ENCODE assay signal across 9 cellular contexts in genomic region chr1:220908757-220909156, GRCh38. TPM values are rescaled to one million over a fixed set of nuclear protein-coding genes. Genes with fewer than 3 reads are reported as not detected.
DNase-seq lines count a peak whose midpoint lies in the region; ATAC-seq and TF ChIP-seq lines count a peak whose summit lies in the region.
"Had no signal": no experiment of that assay in that cellular context is flagged by ENCODE, and none has a peak within 500 bp of the region (broad histone marks: within the 10 kb centered on the region; RNA-seq: fewer than 3 reads in every experiment).

No MANE protein-coding gene starts in this region.

- TF ChIP-seq CTCF in HFFc6 (IDR thresholded peaks at IDR 0.05), result peak; percentile 75
- peak; percentile 64 for TF ChIP-seq CTCF in WERI-Rb-1 (IDR thresholded peaks at IDR 0.05; ENCODE audit: low read depth, low read length)
- peak; percentile 33 for TF ChIP-seq CTCF in lower lobe of right lung (IDR thresholded peaks at IDR 0.05)
- no peak for TF ChIP-seq CTCF in vagina (IDR thresholded peaks at IDR 0.05)

- no peak overlapping the region for H3K4me3 Mint-ChIP-seq in HFFc6
- H3K4me3 Mint-ChIP-seq: activated T-helper 1 cell treated with anti-CD3 and anti-CD28 coated beads, Interleukin-12 subunit alpha, Interleukin-12 subunit beta, Interleukin-2, Interleukin-4 antibody, amounts not matched to agents 30 ng/mL and 10 ng/mL and 1 ng/mL, durations not matched to agents 14 hours and 24 hours and 36 hours had no signal

- TF ChIP-seq POLR2A in vagina (IDR thresholded peaks at IDR 0.05), result no peak

- H3K27me3 ChIP-seq in WERI-Rb-1 (ENCODE audit: insufficient read depth, low read depth, severe bottlenecking), result no peaks in the 10 kb centered on the region
- peaks cover 6% of the 10 kb centered on the region for H3K27me3 ChIP-seq in lower lobe of right lung (ENCODE audit: low read depth)
- H3K27me3 ChIP-seq in vagina, result no peaks in the 10 kb centered on the region

- H3K27ac Mint-ChIP-seq in HFFc6, result no peak overlapping the region; the same call in 1 of the 2 replicates
- H3K27ac Mint-ChIP-seq: activated T-helper 1 cell treated with anti-CD3 and anti-CD28 coated beads, Interleukin-12 subunit alpha, Interleukin-12 subunit beta, Interleukin-2, Interleukin-4 antibody, amounts not matched to agents 30 ng/mL and 10 ng/mL and 1 ng/mL, durations not matched to agents 14 hours and 24 hours and 36 hours had no signal

- no peaks in the 10 kb centered on the region for H3K36me3 ChIP-seq in WERI-Rb-1
- no peaks in the 10 kb centered on the region for H3K36me3 ChIP-seq in lower lobe of right lung
- H3K36me3 ChIP-seq in vagina, result no peaks in the 10 kb centered on the region

- H3K4me1 Mint-ChIP-seq in HFFc6 (ENCODE audit: low read depth), result peaks cover 32% of the 10 kb centered on the region

- H3K4me1 ChIP-seq in lower lobe of right lung, result no peaks in the 10 kb centered on the region
- no peaks in the 10 kb centered on the region for H3K4me1 ChIP-seq in vagina

- H3K27ac ChIP-seq in WERI-Rb-1 (no peak overlapping the region), lower lobe of right lung (no peak overlapping the region), vagina (no peak overlapping the region)

- H3K4me3 ChIP-seq in WERI-Rb-1 (ENCODE audit: low read depth, low read length), result no peak overlapping the region
- H3K4me3 ChIP-seq in lower lobe of right lung, result no peak overlapping the region
- H3K4me3 ChIP-seq in vagina, result no peak overlapping the region

- H3K27me3 Mint-ChIP-seq in HFFc6 (ENCODE audit: insufficient read depth), result no peaks in the 10 kb centered on the region; the same call in 1 of the 2 replicates

- DNase-seq in DMS53 treated with DMSO at 0.1 percent for 48 hours (lab: John Stamatoyannopoulos, UW; ENCODE audit: unreplicated experiment) (peak; percentile 22), HFFc6 (no peak), WERI-Rb-1 (peak; percentile 44), lower lobe of right lung (no peak), HPDE6-E6E7 (ENCODE audit: extremely low spot score) (no peak), GOT3 (lab: John Stamatoyannopoulos, UW) (no peak), vagina (ENCODE audit: extremely low spot score in 2 of 2) (no peak), NCI-H2227 treated with DMSO at 0.1 percent for 48 hours (lab: John Stamatoyannopoulos, UW) (no peak)

- ATAC-seq in lower lobe of right lung, result no peak

- no peaks in the 10 kb centered on the region for H3K36me3 Mint-ChIP-seq in HFFc6 (ENCODE audit: low read depth)

- intact Hi-C loops in lower lobe of right lung (cut with DNase I) (no loop called here), vagina (cut with DNase I) (no loop called here)

- no peaks in the 10 kb centered on the region for H3K9me3 Mint-ChIP-seq in HFFc6
- H3K9me3 Mint-ChIP-seq: activated T-helper 1 cell treated with anti-CD3 and anti-CD28 coated beads, Interleukin-12 subunit alpha, Interleukin-12 subunit beta, Interleukin-2, Interleukin-4 antibody, amounts not matched to agents 30 ng/mL and 10 ng/mL and 1 ng/mL, durations not matched to agents 14 hours and 24 hours and 36 hours had no signal

- H3K9me3 ChIP-seq in WERI-Rb-1 (ENCODE audit: severe bottlenecking) (no peaks in the 10 kb centered on the region), lower lobe of right lung (no peaks in the 10 kb centered on the region), vagina (no peaks in the 10 kb centered on the region)

RNA-seq across cellular contexts. Expression of gene HLX, which starts 29.5 kb away (rescaled TPM):
- 10 to 100 TPM in 5 of 6 experiments, 1 to 10 TPM in 1; 9.9 to 14.3 (median 11.3) TPM for total RNA-seq in HFFc6 (2021; fragmentation: NEBNext Ultra II Directional; extraction: Animal tissue kit (Norgen Biotek cat#: 25700))
- 18.5 TPM for total RNA-seq in lower lobe of right lung
- total RNA-seq in vagina, result 7.4 TPM

Comparison
In these comparisons a context has a peak if more than half of its experiments do, and no peak if none do; other contexts are left out.
1. DNase-seq: peak in DMS53 treated with DMSO at 0.1 percent for 48 hours (single experiment) and WERI-Rb-1 (single experiment); none in HFFc6 (single experiment), lower lobe of right lung (single experiment), HPDE6-E6E7 (single experiment), GOT3 (single experiment), vagina (0 of 2) and NCI-H2227 treated with DMSO at 0.1 percent for 48 hours (single experiment).
2. CTCF ChIP-seq: peak in HFFc6 (single experiment), WERI-Rb-1 (single experiment) and lower lobe of right lung (single experiment); none in vagina (0 of 3).